ENCODE assay signal across 8 cellular contexts in the genomic region with DNA sequence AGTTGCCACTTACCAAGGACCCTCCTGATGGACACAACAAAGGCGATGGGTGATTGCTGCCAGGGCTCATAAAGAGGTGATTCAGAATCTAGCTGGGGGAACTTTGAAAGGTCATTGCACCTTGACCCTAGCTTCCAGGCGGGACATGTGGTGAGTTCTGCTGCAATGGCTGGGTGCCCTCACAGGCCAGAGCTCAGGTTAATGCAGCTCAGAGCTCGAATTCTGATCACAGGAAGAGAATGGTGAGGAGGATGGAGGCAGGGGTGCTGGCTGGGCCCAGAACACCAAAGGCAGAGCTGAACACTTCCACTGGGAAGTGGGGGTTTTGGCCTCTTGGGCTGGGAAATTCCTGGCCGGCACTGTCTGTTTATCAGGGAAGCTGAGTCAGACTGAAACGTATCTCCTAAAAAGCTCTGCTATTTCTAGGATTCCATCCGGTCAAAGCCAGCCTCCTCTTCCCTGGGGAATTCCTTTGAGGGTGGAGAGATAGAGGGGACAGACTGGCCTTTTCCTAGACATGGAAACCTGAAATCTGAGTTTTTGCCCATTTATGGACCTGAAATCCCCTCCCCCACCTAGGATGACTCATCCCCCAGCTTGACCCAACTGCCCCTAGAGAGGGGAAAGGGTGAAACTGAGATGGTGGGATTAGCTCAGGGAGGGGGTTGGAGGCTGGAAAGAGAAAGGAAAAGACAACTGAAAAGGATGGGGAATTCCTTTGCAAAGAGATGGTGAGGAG. TPM values are rescaled to one million over a fixed set of nuclear protein-coding genes. Genes with fewer than 3 reads are reported as not detected.
A peak's percentile ranks its signal among the peaks of the same experiment; 100 is the strongest.
DNase-seq lines count a peak whose midpoint lies in the region; ATAC-seq, FAIRE-seq and TF ChIP-seq lines count a peak whose summit lies in the region.

No MANE protein-coding gene starts in this region.

- no peaks in the 10 kb centered on the region for H3K79me2 ChIP-seq in mesendoderm (ENCODE audit: control insufficient read depth, insufficient read depth, low read length)

- WGBS in A549 (ENCODE audit: missing lambda C conversion rate): 0% methylated on average over 6 of the region's 6 CpGs
- 35 to 39% methylated on average over 6 of the region's 6 CpGs for WGBS in ectodermal cell, 2 experiments
- WGBS in mesendoderm (ENCODE audit: extremely low coverage, insufficient coverage, low lambda C conversion rate): no CpG with 5 or more reads among the region's 6 CpGs

- no peak overlapping the region for H4K8ac ChIP-seq in mesendoderm (ENCODE audit: low read depth, low read length)

- peak overlapping the region; percentile 93 for H2BK5ac ChIP-seq in mesendoderm (ENCODE audit: low read length)

- POLR2A ChIA-PET in A549 (lab: Yijun Ruan, JAX): interaction anchor here (0.6 to 2.5 kb wide), 6 partner anchors 8 to 27 kb away, joined by 3 to 19 read pairs (median 6); a partner anchor contains a TSS

- H3K4me1 ChIP-seq in A549 (peaks cover 79% of the 10 kb centered on the region), ectodermal cell (ENCODE audit: control insufficient read depth, insufficient read depth, low read length) (peaks cover 51% of the 10 kb centered on the region), mesendoderm (ENCODE audit: control insufficient read depth, low read depth, low read length) (peaks cover 26% of the 10 kb centered on the region)

- peak overlapping the region; percentile 92 for H2BK120ac ChIP-seq in mesendoderm (ENCODE audit: low read depth, low read length)

- H3K36me3 ChIP-seq in ectodermal cell (ENCODE audit: control insufficient read depth, insufficient read depth, low read length) (no peaks in the 10 kb centered on the region), mesendoderm (ENCODE audit: control insufficient read depth, insufficient read depth, low read length) (no peaks in the 10 kb centered on the region)

- CTCF ChIA-PET in A549 (lab: Yijun Ruan, JAX): interaction anchor here (1.1 to 89.2 kb wide), 5 partner anchors 5 to 230 kb away, joined by 3 to 3627 read pairs (median 5); a partner anchor contains a TSS

- H3K4me3 ChIP-seq in A549: no peak overlapping the region
- peak overlapping the region; percentile 19 for H3K4me3 ChIP-seq in ectodermal cell (ENCODE audit: insufficient read depth, low read depth, low read length)
- H3K4me3 ChIP-seq in mesendoderm (ENCODE audit: low read length): no peak overlapping the region

- TF ChIP-seq RAD21 in A549 (conservative IDR thresholded peaks at IDR 0.05 in 1 of 2, IDR thresholded peaks at IDR 0.05 in 1 of 2): peak; percentile 33 to 44

- H3K4me2 ChIP-seq in A549: peak overlapping the region; percentile 72
- no peak overlapping the region for H3K4me2 ChIP-seq in mesendoderm (ENCODE audit: low read length)

- no peaks in the 10 kb centered on the region for H3K36me3 Mint-ChIP-seq in IgD-negative memory B cell

- peak overlapping the region; percentile 93 for H3K18ac ChIP-seq in mesendoderm (ENCODE audit: low read length)

- H3K4me3 Mint-ChIP-seq in IgD-negative memory B cell: peak overlapping the region in 2 of 4 donors; percentile 1 to 55

- no peaks in the 10 kb centered on the region for H3K9me3 Mint-ChIP-seq in IgD-negative memory B cell

- ATAC-seq in A549: peak; percentile 45 to 57
- ATAC-seq in GM18858 (IDR thresholded peaks at IDR 0.05; ENCODE audit: unreplicated experiment): no peak
- ATAC-seq in HG03571 (IDR thresholded peaks at IDR 0.05; ENCODE audit: unreplicated experiment): no peak
- no peak for ATAC-seq in HG03045 (IDR thresholded peaks at IDR 0.05; ENCODE audit: unreplicated experiment)

- H2BK15ac ChIP-seq in mesendoderm (replicated peaks; ENCODE audit: low read depth): no peak overlapping the region

- peak overlapping the region in 2 of 3 donors; percentile 19 to 24 for H3K27ac Mint-ChIP-seq in IgD-negative memory B cell

- H3K9me3 ChIP-seq in A549 (no peaks in the 10 kb centered on the region), ectodermal cell (ENCODE audit: control insufficient read depth, low read length) (no peaks in the 10 kb centered on the region)

- peak overlapping the region; percentile 95 for H3K4ac ChIP-seq in mesendoderm (ENCODE audit: low read depth, low read length)

- H3K27ac ChIP-seq in A549: peak overlapping the region; percentile 98 to 99
- peak overlapping the region; percentile 92 for H3K27ac ChIP-seq in ectodermal cell (ENCODE audit: insufficient read depth, low read depth, low read length, poor library complexity, severe bottlenecking)
- peak overlapping the region; percentile 74 for H3K27ac ChIP-seq in mesendoderm (ENCODE audit: low read depth, low read length)

- FAIRE-seq in A549 (lab: Jason Lieb, UNC): no peak

- no peak overlapping the region for H3K23ac ChIP-seq in mesendoderm (ENCODE audit: low read length)

- peaks cover 29 to 52% (median 45%) of the 10 kb centered on the region in 3 donors for H3K4me1 Mint-ChIP-seq in IgD-negative memory B cell

- no peak for TF ChIP-seq CTCF in A549 (IDR thresholded peaks at IDR 0.05)

- H3K9ac ChIP-seq in mesendoderm (ENCODE audit: low read length): peak overlapping the region; percentile 34

- H3K56ac ChIP-seq in mesendoderm (ENCODE audit: low read length): peak overlapping the region; percentile 80

- H3K27me3 ChIP-seq in ectodermal cell (ENCODE audit: control insufficient read depth, insufficient read depth, low read length, poor library complexity, severe bottlenecking): no peaks in the 10 kb centered on the region
- no peaks in the 10 kb centered on the region for H3K27me3 ChIP-seq in mesendoderm (ENCODE audit: insufficient read depth, low read length, poor library complexity)

- peak; percentile 79 to 92; a peak in 4 of 5 replicates for TF ChIP-seq EP300 in A549 (IDR thresholded peaks at IDR 0.05)

- TF ChIP-seq POLR2A in A549 (IDR thresholded peaks at IDR 0.05; ENCODE audit: low read length): no peak

- H3K79me1 ChIP-seq in mesendoderm (ENCODE audit: low read length): no peaks in the 10 kb centered on the region

- H3K27me3 Mint-ChIP-seq in IgD-negative memory B cell: no peaks in the 10 kb centered on the region

- peak; percentile 73 to 95 for DNase-seq in A549 (ENCODE audit: low read depth in 1 of 2, low spot score in 1 of 2)
- peak; percentile 97 for DNase-seq in mesendoderm
- DNase-seq in OCI-M2 (lab: John Stamatoyannopoulos, UW; ENCODE audit: unreplicated experiment): no peak

- H4K5ac ChIP-seq in mesendoderm (ENCODE audit: low read length): no peak overlapping the region

- peak overlapping the region; percentile 24 for H2AK5ac ChIP-seq in mesendoderm (ENCODE audit: low read length)

TF ChIP-seq in A549, 52 proteins besides CTCF, POLR2A, EP300 and RAD21 (continues in another document):
- TF ChIP-seq EHMT2 (IDR thresholded peaks at IDR 0.05; ENCODE audit: low read depth) (no peak), CBX8 (IDR thresholded peaks at IDR 0.05) (no peak), BHLHE40 (IDR thresholded peaks at IDR 0.05; ENCODE audit: low read depth, low read length) (no peak), NR3C1 (IDR thresholded peaks at IDR 0.05) (no peak), ZSCAN20 (CRISPR knock-in tag; IDR thresholded peaks at IDR 0.05) (no peak), POLR2AphosphoS2 (conservative IDR thresholded peaks at IDR 0.05; ENCODE audit: low read length) (no peak), HEYL (CRISPR knock-in tag; IDR thresholded peaks at IDR 0.05) (no peak), MYC (IDR thresholded peaks at IDR 0.05; ENCODE audit: borderline replicate concordance, low read length) (no peak), NFE2L2 (conservative IDR thresholded peaks at IDR 0.05; ENCODE audit: low read length) (no peak), RARB (CRISPR knock-in tag; IDR thresholded peaks at IDR 0.05) (peak; percentile 70; the same call in 1 of the 2 replicates), CHD4 (IDR thresholded peaks at IDR 0.05; ENCODE audit: borderline replicate concordance) (no peak), GATA3 (IDR thresholded peaks at IDR 0.05; ENCODE audit: borderline replicate concordance) (peak; percentile 87; the same call in 1 of the 2 replicates)
- TF ChIP-seq, protein P1, sequence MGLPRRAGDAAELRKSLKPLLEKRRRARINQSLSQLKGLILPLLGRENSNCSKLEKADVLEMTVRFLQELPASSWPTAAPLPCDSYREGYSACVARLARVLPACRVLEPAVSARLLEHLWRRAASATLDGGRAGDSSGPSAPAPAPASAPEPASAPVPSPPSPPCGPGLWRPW (IDR thresholded peaks at IDR 0.05): no peak
- TF ChIP-seq, protein P2, sequence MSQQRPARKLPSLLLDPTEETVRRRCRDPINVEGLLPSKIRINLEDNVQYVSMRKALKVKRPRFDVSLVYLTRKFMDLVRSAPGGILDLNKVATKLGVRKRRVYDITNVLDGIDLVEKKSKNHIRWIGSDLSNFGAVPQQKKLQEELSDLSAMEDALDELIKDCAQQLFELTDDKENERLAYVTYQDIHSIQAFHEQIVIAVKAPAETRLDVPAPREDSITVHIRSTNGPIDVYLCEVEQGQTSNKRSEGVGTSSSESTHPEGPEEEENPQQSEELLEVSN (IDR thresholded peaks at IDR 0.05; ENCODE audit: borderline replicate concordance, low read depth): no peak
- TF ChIP-seq, protein P3, sequence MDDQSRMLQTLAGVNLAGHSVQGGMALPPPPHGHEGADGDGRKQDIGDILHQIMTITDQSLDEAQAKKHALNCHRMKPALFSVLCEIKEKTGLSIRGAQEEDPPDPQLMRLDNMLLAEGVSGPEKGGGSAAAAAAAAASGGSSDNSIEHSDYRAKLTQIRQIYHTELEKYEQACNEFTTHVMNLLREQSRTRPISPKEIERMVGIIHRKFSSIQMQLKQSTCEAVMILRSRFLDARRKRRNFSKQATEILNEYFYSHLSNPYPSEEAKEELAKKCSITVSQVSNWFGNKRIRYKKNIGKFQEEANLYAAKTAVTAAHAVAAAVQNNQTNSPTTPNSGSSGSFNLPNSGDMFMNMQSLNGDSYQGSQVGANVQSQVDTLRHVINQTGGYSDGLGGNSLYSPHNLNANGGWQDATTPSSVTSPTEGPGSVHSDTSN (IDR thresholded peaks at IDR 0.05): peak; percentile 79; the same call in 1 of the 2 replicates

RNA-seq across cellular contexts. Expression of a gene that starts 27.2 kb away (rescaled TPM):
- polyA plus RNA-seq in A549 (2011; rRNA removed): 22.6 and 29.7 TPM in 2 replicates
- polyA plus RNA-seq in A549 (2012; cell fraction: cytosol; rRNA removed): 31.1 and 44.6 TPM in 2 replicates
- 58.5 and 70.7 TPM in 2 replicates for polyA plus RNA-seq in A549 (2012; cell fraction: nucleus; rRNA removed)
- polyA plus RNA-seq in A549 (2017; fragmentation: RNase III; extraction: RNeasy Plus Mini Kit Qiagen cat#74134 plus additional on column Dnase treatment): 37.8 to 40.9 TPM (median 38.8 TPM) in 3 replicates
- polyA minus RNA-seq in A549 (2011; rRNA and poly(A)+ RNA removed): 34.3 and 54.4 TPM in 2 replicates
- polyA plus RNA-seq in IgD-negative memory B cell: 91.9 TPM
- 63.0 TPM for polyA plus RNA-seq in ectodermal cell (2013, experiment 1 of 4)
- polyA plus RNA-seq in ectodermal cell (2013, experiment 2 of 4): 68.3 TPM
- 42.8 TPM for polyA plus RNA-seq in ectodermal cell (2013, experiment 3 of 4)
- 44.3 TPM for polyA plus RNA-seq in ectodermal cell (2013, experiment 4 of 4)
- polyA plus RNA-seq in mesendoderm (2013, experiment 1 of 2): 11.0 TPM
- polyA plus RNA-seq in mesendoderm (2013, experiment 2 of 2): 11.3 TPM

Comparison
In these comparisons a context has a peak if more than half of its experiments do, and no peak if none do; other contexts are left out.
1. ATAC-seq: peak in A549 (2 of 2); none in GM18858 (single experiment), HG03571 (single experiment) and HG03045 (single experiment).
2. Peak in every context shown above with its lines, with median percentiles within 50 percentile points of each other: H3K27ac ChIP-seq.